In genomic region chr4:168867128-168867527, GRCh38 we compare ENCODE assay signal across 15 cellular contexts.
"Had no signal": no experiment of that assay in that cellular context is flagged by ENCODE, and none has a peak within 500 bp of the region (broad histone marks: within the 10 kb centered on the region; RNA-seq: fewer than 3 reads in every experiment).

No MANE protein-coding gene starts in this region.

- ATAC-seq: activated CD8-positive, alpha-beta T cell treated with anti-CD3 and anti-CD28 coated beads for 36 hours; activated T-cell treated with anti-CD3 and anti-CD28 coated beads, Interleukin-2, amount 50 U/mL, for 4 hours; right cardiac atrium had no signal

- H3K27me3 ChIP-seq: testis had no signal

- H3K4me1 ChIP-seq: prostate gland had no signal

- H3K4me3 ChIP-seq: prostate gland, testis had no signal

- DNase-seq: activated CD4-positive, alpha-beta T cell treated with anti-CD3 and anti-CD28 coated beads for 48 hours; activated CD4-positive, CD25-positive, alpha-beta regulatory T cell; activated CD8-positive, alpha-beta T cell treated with anti-CD3 and anti-CD28 coated beads for 36 hours; activated naive CD4-positive, alpha-beta T cell treated with anti-CD3 and anti-CD28 coated beads for 36 hours; activated T-cell treated with anti-CD3 and anti-CD28 coated beads, Interleukin-2, amount 50 U/mL, for 4 hours; effector CD8-positive, alpha-beta T cell; head of caudate nucleus; midbrain; right cardiac atrium; small intestine; stimulated activated CD4-positive, alpha-beta T cell treated with anti-CD3 and anti-CD28 coated beads, Interleukin-4, amount 100 ng/mL, for 1 hour; T-helper 1 cell; T-helper 9 cell; testis had no signal

- H3K27ac ChIP-seq: prostate gland had no signal

- H3K9me3 ChIP-seq: prostate gland, testis had no signal

- H3K36me3 ChIP-seq: prostate gland had no signal
